ENCODE assay signal across 10 cellular contexts in genomic region chr4:144754562-144755410, GRCh38.
A peak's percentile ranks its signal among the peaks of the same experiment; 100 is the strongest.
DNase-seq lines count a peak whose midpoint lies in the region; ATAC-seq and TF ChIP-seq lines count a peak whose summit lies in the region.
"Had no signal": no experiment of that assay in that cellular context is flagged by ENCODE, and none has a peak within 500 bp of the region (broad histone marks: within the 10 kb centered on the region; RNA-seq: fewer than 3 reads in every experiment).

No MANE protein-coding gene starts in this region.

- no peak overlapping the region for H3K18ac ChIP-seq in H9 (ENCODE audit: insufficient read length, low read depth, low read length)

- H3K4me2 ChIP-seq in H9 (ENCODE audit: insufficient read depth, insufficient read length, low read length), result no peak overlapping the region
- H3K4me2 ChIP-seq: PC-9 had no signal

- H3T11ph ChIP-seq in H9 (ENCODE audit: low read length), result no peak overlapping the region

- no peak overlapping the region for H3K4me3 ChIP-seq in AG10803 (ENCODE audit: low read length)
- H3K4me3 ChIP-seq: PC-9 had no signal

- no peak overlapping the region for H2BK120ac ChIP-seq in H9 (ENCODE audit: low read depth, low read length, poor library complexity, severe bottlenecking)

- POLR2A ChIA-PET in WTC11 (lab: Charles Lee), result no interaction called here

- H3K4me3 Mint-ChIP-seq in H9 (no peak overlapping the region), WTC11 (no peak overlapping the region)
- H3K4me3 Mint-ChIP-seq: activated naive CD4-positive, alpha-beta T cell treated with anti-CD3 and anti-CD28 coated beads, Interleukin-2, amount 50 U/mL, for 24 hours had no signal

- peak; percentile 12 for DNase-seq in AG10803 (ENCODE audit: low read depth)
- DNase-seq in H9, result peak; percentile 34
- peak; percentile 10 for DNase-seq in WTC11 (ENCODE audit: low spot score)
- DNase-seq in iPS-NIHi11 (ENCODE audit: low spot score), result peak; percentile 38
- DNase-seq in activated CD8-positive, alpha-beta memory T cell treated with anti-CD3 and anti-CD28 coated beads, Interleukin-2, amount 50 U/mL, for 4 hours, result no peak
- DNase-seq in activated naive CD4-positive, alpha-beta T cell (lab: John Stamatoyannopoulos, UW), result no peak
- DNase-seq: PC-9 had no signal

- WGBS in H9 (ENCODE audit: extremely low coverage, insufficient read length, low lambda C conversion rate), result no CpG with 5 or more reads among the region's 3 CpGs

- no peak overlapping the region for H3K56ac ChIP-seq in H9 (ENCODE audit: insufficient read length, low read depth, low read length)

- no peaks in the 10 kb centered on the region for H3K27me3 ChIP-seq in H9 (ENCODE audit: insufficient read depth, low read length)

- H3K27me3 Mint-ChIP-seq in H9 (ENCODE audit: low read depth), result no peaks in the 10 kb centered on the region
- H3K27me3 Mint-ChIP-seq in WTC11 (ENCODE audit: low read depth), result no peaks in the 10 kb centered on the region
- H3K27me3 Mint-ChIP-seq: activated naive CD4-positive, alpha-beta T cell treated with anti-CD3 and anti-CD28 coated beads, Interleukin-2, amount 50 U/mL, for 24 hours had no signal

- H3K79me1 ChIP-seq in H9 (ENCODE audit: insufficient read depth, low read depth, low read length, poor library complexity, severe bottlenecking), result no peaks in the 10 kb centered on the region

- H2BK12ac ChIP-seq in H9 (ENCODE audit: insufficient read length, low read depth, low read length), result no peak overlapping the region

- H3K36me3 Mint-ChIP-seq in H9 (ENCODE audit: insufficient read depth in 1 of 3, low read depth in 3 of 3) (no peaks in the 10 kb centered on the region; a peak in 1 of 7 replicates), WTC11 (no peaks in the 10 kb centered on the region)
- H3K36me3 Mint-ChIP-seq: activated naive CD4-positive, alpha-beta T cell treated with anti-CD3 and anti-CD28 coated beads, Interleukin-2, amount 50 U/mL, for 24 hours had no signal

- TF ChIP-seq CTCF in AG10803 (conservative IDR thresholded peaks at IDR 0.05; ENCODE audit: low read length) (peak; percentile 57), H9 (conservative IDR thresholded peaks at IDR 0.05) (peak; percentile 73), WTC11 (IDR thresholded peaks at IDR 0.05) (no peak)

- no peak overlapping the region for H4K91ac ChIP-seq in H9 (ENCODE audit: insufficient read length, low read depth, low read length)

- H2AK5ac ChIP-seq in H9 (ENCODE audit: insufficient read length, low read length), result no peak overlapping the region

- H4K5ac ChIP-seq in H9 (ENCODE audit: insufficient read length, low read depth, low read length), result no peak overlapping the region

- H2BK20ac ChIP-seq in H9 (ENCODE audit: low read depth, low read length, poor library complexity, severe bottlenecking), result no peak overlapping the region

- no peaks in the 10 kb centered on the region for H3K4me1 ChIP-seq in H9 (ENCODE audit: insufficient read depth, low read length)

- no peak overlapping the region for H3K9ac ChIP-seq in H9 (ENCODE audit: extremely low read depth, insufficient read length, low read length)

- H2AFZ ChIP-seq in H9 (ENCODE audit: low read length), result no peak overlapping the region
- H2AFZ ChIP-seq: PC-9 had no signal

- no peaks in the 10 kb centered on the region for H3K4me1 Mint-ChIP-seq in H9
- H3K4me1 Mint-ChIP-seq in WTC11, result no peaks in the 10 kb centered on the region
- H3K4me1 Mint-ChIP-seq: activated naive CD4-positive, alpha-beta T cell treated with anti-CD3 and anti-CD28 coated beads, Interleukin-2, amount 50 U/mL, for 24 hours had no signal

- no peaks in the 10 kb centered on the region for H3K9me3 ChIP-seq in H9 (ENCODE audit: control insufficient read depth, low read depth, low read length)

- peaks cover 0 to 2% of the 10 kb centered on the region in 2 experiments; a peak in 1 of 5 replicates for H3K9me3 Mint-ChIP-seq in H9
- H3K9me3 Mint-ChIP-seq in WTC11, result no peaks in the 10 kb centered on the region

- H3K14ac ChIP-seq in H9 (ENCODE audit: insufficient read depth, low read length), result no peak overlapping the region

- H3K4ac ChIP-seq in H9 (ENCODE audit: low read depth, low read length), result no peak overlapping the region

- H3K23ac ChIP-seq in H9 (ENCODE audit: insufficient read length, low read depth, low read length), result no peak overlapping the region

- no peak overlapping the region for H2BK15ac ChIP-seq in H9 (ENCODE audit: low read depth, low read length)

- H4K8ac ChIP-seq in H9 (replicated peaks; ENCODE audit: insufficient read length, low read depth, low read length), result no peak overlapping the region

- no peaks in the 10 kb centered on the region for H3K79me2 ChIP-seq in H9 (ENCODE audit: insufficient read depth, low read length)

- H3K27ac Mint-ChIP-seq in H9 (no peak overlapping the region), WTC11 (no peak overlapping the region)
- H3K27ac Mint-ChIP-seq: activated naive CD4-positive, alpha-beta T cell treated with anti-CD3 and anti-CD28 coated beads, Interleukin-2, amount 50 U/mL, for 24 hours had no signal

- no peak overlapping the region for H2BK5ac ChIP-seq in H9 (ENCODE audit: insufficient read length, low read length)

- CTCF ChIA-PET in WTC11 (lab: Charles Lee), result no interaction called here

- no peak overlapping the region for H3K27ac ChIP-seq in H9 (ENCODE audit: insufficient read length, low read depth, low read length)
- H3K27ac ChIP-seq: PC-9 had no signal

- no peaks in the 10 kb centered on the region for H3K23me2 ChIP-seq in H9 (ENCODE audit: insufficient read length, low read depth, low read length, poor library complexity, severe bottlenecking)

- no peaks in the 10 kb centered on the region for H4K20me1 ChIP-seq in H9 (ENCODE audit: control insufficient read depth, insufficient read depth, insufficient read length)

- ATAC-seq in WTC11, result peak; percentile 92
- no peak for ATAC-seq in HG02759 (IDR thresholded peaks at IDR 0.05; ENCODE audit: unreplicated experiment)
- no peak for ATAC-seq in GM19328 (IDR thresholded peaks at IDR 0.05; ENCODE audit: unreplicated experiment)

TF ChIP-seq in WTC11, 78 proteins besides CTCF, POLR2A, EP300 and RAD21:
- no peak for TF ChIP-seq CBFB (CRISPR knock-in tag; IDR thresholded peaks at IDR 0.05; ENCODE audit: low read depth)
- TF ChIP-seq ZBTB43 (CRISPR knock-in tag; IDR thresholded peaks at IDR 0.05), result no peak
- TF ChIP-seq ZNF396 (CRISPR knock-in tag; IDR thresholded peaks at IDR 0.05; ENCODE audit: borderline replicate concordance), result no peak
- no peak for TF ChIP-seq STAT6 (CRISPR knock-in tag; conservative IDR thresholded peaks at IDR 0.05; ENCODE audit: low read depth)
- no peak for TF ChIP-seq NFE2L1 (CRISPR knock-in tag; IDR thresholded peaks at IDR 0.05)
- no peak for TF ChIP-seq E2F5 (CRISPR knock-in tag; IDR thresholded peaks at IDR 0.05)
- TF ChIP-seq NR1H2 (CRISPR knock-in tag; IDR thresholded peaks at IDR 0.05), result no peak
TF ChIP-seq in WTC11: peak in this region for 0.

Comparison
In these comparisons a context has a peak if more than half of its experiments do, and no peak if none do; other contexts are left out.
1. DNase-seq: peak in AG10803 (single experiment), H9 (single experiment), WTC11 (single experiment) and iPS-NIHi11 (single experiment); none in activated CD8-positive, alpha-beta memory T cell treated with anti-CD3 and anti-CD28 coated beads, Interleukin-2, amount 50 U/mL, for 4 hours (single experiment) and activated naive CD4-positive, alpha-beta T cell (0 of 4).